8 cellular contexts compared by ENCODE assay signal in the genomic region with DNA sequence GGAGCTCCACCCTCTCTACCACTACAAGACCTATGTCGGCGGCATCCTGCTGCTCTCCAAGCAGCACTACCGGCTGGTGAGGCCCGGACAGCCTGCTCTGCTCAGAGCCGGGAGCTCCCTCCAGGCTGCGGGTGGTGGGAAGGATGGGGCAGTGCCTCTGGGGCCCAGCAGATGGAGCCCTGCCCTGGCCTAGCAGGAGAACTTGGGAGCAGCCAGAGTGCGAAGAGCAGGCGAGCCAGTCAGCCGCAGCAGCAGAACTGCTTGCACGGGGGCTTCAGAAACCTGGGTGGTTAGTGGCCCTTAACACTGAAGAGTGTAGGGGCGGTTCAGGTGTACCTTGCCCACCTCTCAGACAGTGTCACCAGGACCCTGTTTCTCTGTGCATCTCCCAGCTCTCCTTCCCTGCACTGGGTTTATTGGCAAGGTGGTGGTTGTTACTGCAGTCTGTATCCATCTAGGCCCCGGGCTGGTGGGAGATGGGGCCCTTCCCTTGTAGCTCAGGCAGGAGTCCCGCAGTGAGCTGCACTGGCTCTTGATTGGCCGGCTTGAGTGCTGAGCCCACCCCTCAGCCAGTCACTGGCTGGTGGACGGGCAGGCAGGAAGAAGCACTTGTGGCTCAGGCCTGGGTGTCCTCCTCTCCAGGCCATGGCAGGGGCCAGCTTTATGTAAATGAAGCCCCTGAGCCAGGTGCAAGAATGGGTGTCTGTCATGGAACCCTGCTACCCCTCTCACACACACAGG. TPM values are rescaled to one million over a fixed set of nuclear protein-coding genes. Genes with fewer than 3 reads are reported as not detected.
DNase-seq lines count a peak whose midpoint lies in the region; ATAC-seq and TF ChIP-seq lines count a peak whose summit lies in the region.

No MANE protein-coding gene starts in this region.

- H3K79me2 ChIP-seq in DND-41 (ENCODE audit: insufficient read depth, low read length): no peaks in the 10 kb centered on the region

- peaks cover 38% of the 10 kb centered on the region for H3K36me3 ChIP-seq in DND-41 (ENCODE audit: insufficient read depth, low read length)
- H3K36me3 ChIP-seq in lower lobe of right lung: peaks cover 4% of the 10 kb centered on the region

- intact Hi-C loops in lower lobe of right lung (cut with DNase I): no loop called here

- H3K4me2 ChIP-seq in DND-41 (ENCODE audit: insufficient read depth, low read length): no peak overlapping the region

- H3K4me1 ChIP-seq in DND-41 (ENCODE audit: insufficient read depth, low read length): no peaks in the 10 kb centered on the region
- peaks cover 10% of the 10 kb centered on the region for H3K4me1 ChIP-seq in lower lobe of right lung

- no peak overlapping the region for H3K4me3 ChIP-seq in DND-41 (ENCODE audit: low read depth in 1 of 2, low read length in 2 of 2)
- H3K4me3 ChIP-seq in lower lobe of right lung: no peak overlapping the region

- H3K27ac ChIP-seq in DND-41 (ENCODE audit: low read length) (no peak overlapping the region), lower lobe of right lung (no peak overlapping the region)

- H3K9ac ChIP-seq in DND-41 (ENCODE audit: low read depth, low read length): no peak overlapping the region

- TF ChIP-seq CTCF in DND-41 (IDR thresholded peaks at IDR 0.05; ENCODE audit: borderline replicate concordance, extremely low read depth, low read length, poor library complexity, severe bottlenecking) (peak; percentile 86), lower lobe of right lung (IDR thresholded peaks at IDR 0.05) (peak; percentile 90)

- H3K27me3 ChIP-seq in DND-41 (ENCODE audit: insufficient read depth, low read length, poor library complexity) (no peaks in the 10 kb centered on the region), lower lobe of right lung (ENCODE audit: low read depth) (no peaks in the 10 kb centered on the region)

- peaks cover 14% of the 10 kb centered on the region; the same call in 1 of the 2 replicates for H4K20me1 ChIP-seq in DND-41 (ENCODE audit: insufficient read depth, low read length)

- H3K9me3 ChIP-seq in DND-41 (ENCODE audit: insufficient read depth, low read length, severe bottlenecking) (no peaks in the 10 kb centered on the region), lower lobe of right lung (no peaks in the 10 kb centered on the region)

- DNase-seq in DND-41 (peak; percentile 67), NCI-H526 (lab: John Stamatoyannopoulos, UW) (peak; percentile 31 to 83), dedifferentiated amniotic fluid mesenchymal stem cell (ENCODE audit: extremely low spot score) (peak; percentile 52), lower lobe of right lung (peak; percentile 75)
- DNase-seq in activated CD4-positive, alpha-beta T cell treated with anti-CD3 and anti-CD28 coated beads for 48 hours: peak; percentile 82
- peak; percentile 35 to 52 (median 41) for DNase-seq in stimulated activated CD4-positive, alpha-beta T cell treated with anti-CD3 and anti-CD28 coated beads, TNF-alpha, amount 100 ng/mL, for 48 hours (ENCODE audit: low read depth in 3 of 3)

- ATAC-seq in DND-41 (ENCODE audit: insufficient read depth, low read depth) (peak; percentile 85), HG03280 (IDR thresholded peaks at IDR 0.05; ENCODE audit: unreplicated experiment) (peak; percentile 52), lower lobe of right lung (peak; percentile 84 to 88), HG03196 (IDR thresholded peaks at IDR 0.05; ENCODE audit: unreplicated experiment) (no peak)

- no peak overlapping the region for H2AFZ ChIP-seq in DND-41 (ENCODE audit: low read depth, low read length)

RNA-seq across cellular contexts. Expression of a gene that starts 7.7 kb away (rescaled TPM):
- total RNA-seq in lower lobe of right lung: 22.4 TPM

RNA-seq across cellular contexts. Expression of a gene that starts 15.6 kb away (rescaled TPM):
- total RNA-seq in lower lobe of right lung: 132 TPM

RNA-seq across cellular contexts. Expression of a gene that starts 53.3 kb away (rescaled TPM):
- total RNA-seq in lower lobe of right lung: 89.1 TPM
